Comparison of ENCODE assay signal across 20 cellular contexts in the genomic region with DNA sequence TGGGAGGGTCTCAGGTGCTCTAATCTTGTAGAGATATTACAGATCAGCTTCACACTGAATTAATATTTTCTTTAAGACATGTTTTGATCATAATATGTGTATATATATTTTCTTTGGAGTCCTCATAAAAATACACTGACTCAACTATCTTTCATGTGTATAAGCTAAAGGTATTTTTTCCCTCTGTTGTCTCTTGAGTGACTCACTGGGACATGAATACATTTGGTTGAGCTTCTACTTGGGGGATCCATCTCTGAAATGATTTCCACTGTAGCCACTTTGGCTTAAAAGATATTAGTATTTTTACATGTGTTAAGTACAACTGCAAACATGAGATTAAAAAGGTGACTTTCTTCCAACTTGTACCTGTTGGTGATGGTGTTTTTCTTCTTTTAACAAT.
"Had no signal": no experiment of that assay in that cellular context is flagged by ENCODE, and none has a peak within 500 bp of the region (broad histone marks: within the 10 kb centered on the region; RNA-seq: fewer than 3 reads in every experiment).

No MANE protein-coding gene starts in this region.

- H3K9me3 ChIP-seq: MG63, SK-N-SH had no signal

- H3K27ac ChIP-seq: RWPE1 had no signal

- ATAC-seq: Panc1 had no signal

- H3K36me3 ChIP-seq: MG63 had no signal

- H3K9me2 ChIP-seq: SK-N-SH had no signal

- H3K4me2 ChIP-seq: SK-N-SH had no signal

- DNase-seq: KBM-7, MG63, NCI-H1092, NCI-H1105 treated with DMSO at 0.1 percent for 48 hours, NCI-H1417 treated with DMSO at 0.1 percent for 48 hours, NCI-H146, NCI-H1694 treated with DMSO at 0.1 percent for 48 hours, NCI-H1930, NCI-H2081, NCI-H2107, NCI-H226, NCI-H446, NCI-H510A, NCI-H524 treated with DMSO at 0.1 percent for 48 hours, NCI-H69, NCI-H774, SHP77, SK-N-SH had no signal

- H3K9ac ChIP-seq: SK-N-SH had no signal

- H3K4me3 ChIP-seq: MG63 had no signal
